ENCODE assay signal across 30 cellular contexts in genomic region chr11:120882237-120882636, GRCh38.
"Had no signal": no experiment of that assay in that cellular context is flagged by ENCODE, and none has a peak within 500 bp of the region (broad histone marks: within the 10 kb centered on the region; RNA-seq: fewer than 3 reads in every experiment).

No MANE protein-coding gene starts in this region.

- H3K4me3 Mint-ChIP-seq: activated CD8-positive, alpha-beta T cell treated with anti-CD3 and anti-CD28 coated beads, Interleukin-2, amount 10 ng/mL, durations not matched to agents 7 days and 5 days; activated naive CD8-positive, alpha-beta T cell treated with anti-CD3 and anti-CD28 coated beads, Interleukin-2, amount 50 U/mL, for 24 hours; activated T-cell treated with anti-CD3 and anti-CD28 coated beads, Interleukin-2, amount 50 U/mL, for 24 hours; activated T-helper 1 cell treated with anti-CD3 and anti-CD28 coated beads, Interleukin-12 subunit alpha, Interleukin-12 subunit beta, Interleukin-2, Interleukin-4 antibody, amounts not matched to agents 30 ng/mL and 10 ng/mL and 1 ng/mL, durations not matched to agents 14 hours and 24 hours and 36 hours; T-helper 1 cell treated with Interleukin-12 subunit alpha and Interleukin-12 subunit beta and Interleukin-4 antibody, amounts not matched to agents 30 μg/mL and 1 μg/mL, for 36 hours; WTC11 had no signal

- H3K4me3 ChIP-seq: breast epithelium had no signal

- H3K27ac Mint-ChIP-seq: activated CD8-positive, alpha-beta T cell treated with anti-CD3 and anti-CD28 coated beads, Interleukin-2, amount 10 ng/mL, durations not matched to agents 7 days and 5 days; activated naive CD4-positive, alpha-beta T cell treated with anti-CD3 and anti-CD28 coated beads, Interleukin-2, amount 50 U/mL, for 72 hours; activated naive CD8-positive, alpha-beta T cell treated with anti-CD3 and anti-CD28 coated beads, Interleukin-2, amount 50 U/mL, for 24 hours; activated T-cell treated with anti-CD3 and anti-CD28 coated beads, Interleukin-2, amount 50 U/mL, for 24 hours; activated T-helper 1 cell treated with anti-CD3 and anti-CD28 coated beads, Interleukin-12 subunit alpha, Interleukin-12 subunit beta, Interleukin-2, Interleukin-4 antibody, amounts not matched to agents 30 ng/mL and 10 ng/mL and 1 ng/mL, durations not matched to agents 14 hours and 24 hours and 36 hours; T-helper 1 cell treated with Interleukin-12 subunit alpha and Interleukin-12 subunit beta and Interleukin-4 antibody, amounts not matched to agents 30 μg/mL and 1 μg/mL, for 36 hours had no signal

- H3K36me3 ChIP-seq: breast epithelium had no signal

- H3K4me1 Mint-ChIP-seq: activated naive CD8-positive, alpha-beta T cell treated with anti-CD3 and anti-CD28 coated beads, Interleukin-2, amount 50 U/mL, for 24 hours had no signal

- H3K4me1 ChIP-seq: breast epithelium had no signal

- H3K27ac ChIP-seq: breast epithelium had no signal

- H3K9me3 Mint-ChIP-seq: activated naive CD4-positive, alpha-beta T cell treated with anti-CD3 and anti-CD28 coated beads, Interleukin-2, amount 50 U/mL, for 72 hours; activated naive CD8-positive, alpha-beta T cell treated with anti-CD3 and anti-CD28 coated beads, Interleukin-2, amount 50 U/mL, for 24 hours; activated T-cell treated with anti-CD3 and anti-CD28 coated beads, Interleukin-2, amount 50 U/mL, for 24 hours; activated T-helper 1 cell treated with anti-CD3 and anti-CD28 coated beads, Interleukin-12 subunit alpha, Interleukin-12 subunit beta, Interleukin-2, Interleukin-4 antibody, amounts not matched to agents 30 ng/mL and 10 ng/mL and 1 ng/mL, durations not matched to agents 14 hours and 24 hours and 36 hours; T-helper 1 cell treated with Interleukin-12 subunit alpha and Interleukin-12 subunit beta and Interleukin-4 antibody, amounts not matched to agents 30 μg/mL and 1 μg/mL, for 36 hours had no signal

- H3K36me3 Mint-ChIP-seq: activated naive CD4-positive, alpha-beta T cell treated with anti-CD3 and anti-CD28 coated beads, Interleukin-2, amount 50 U/mL, for 72 hours; WTC11 had no signal

- H3K27me3 ChIP-seq: breast epithelium had no signal

- DNase-seq: activated CD4-positive, alpha-beta T cell treated with anti-CD3 and anti-CD28 coated beads for 48 hours; activated CD4-positive, alpha-beta T cell treated with anti-CD3 and anti-CD28 coated beads, Interleukin-2, amount 50 U/mL, for 4 hours; activated CD4-positive, CD25-positive, alpha-beta regulatory T cell treated with anti-CD3 and anti-CD28 coated beads, Interleukin-2, amount 50 U/mL, for 72 hours; activated CD8-positive, alpha-beta memory T cell treated with anti-CD3 and anti-CD28 coated beads, Interleukin-2, amount 50 U/mL, for 48 hours; activated CD8-positive, alpha-beta T cell treated with anti-CD3 and anti-CD28 coated beads, Interleukin-2, amount 10 ng/mL, durations not matched to agents 7 days and 5 days; activated effector memory CD4-positive, alpha-beta T cell treated with Interleukin-2 at 50 U/mL for 16 hours; activated naive CD4-positive, alpha-beta T cell; activated naive CD8-positive, alpha-beta T cell treated with anti-CD3 and anti-CD28 coated beads, Interleukin-2, amount 50 U/mL, for 24 hours; activated T-cell treated with anti-CD3 and anti-CD28 coated beads, Interleukin-2, amount 50 U/mL, for 24 hours; amniotic stem cell; central memory CD4-positive, alpha-beta T cell; Kasumi-1; KBM-7; MV-4-11; NCI-H1092 treated with DMSO at 0.1 percent for 48 hours; NCI-H1417 treated with DMSO at 0.1 percent for 48 hours; NCI-H1694; NCI-H2029; NCI-H2107; NCI-H2171 treated with DMSO at 0.1 percent for 48 hours; NCI-H510A; NCI-H526 treated with DMSO at 0.1 percent for 48 hours; NCI-H82; PC-3; SHP77 had no signal

- H3K9me3 ChIP-seq: breast epithelium had no signal
